In genomic region chr18:31718386-31718785, GRCh38 we compare ENCODE assay signal across 22 cellular contexts. TPM values are rescaled to one million over a fixed set of nuclear protein-coding genes. Genes with fewer than 3 reads are reported as not detected.
"Had no signal": no experiment of that assay in that cellular context is flagged by ENCODE, and none has a peak within 500 bp of the region (broad histone marks: within the 10 kb centered on the region; RNA-seq: fewer than 3 reads in every experiment).

No MANE protein-coding gene starts in this region.

- H3K4me1 ChIP-seq: SJCRH30 had no signal

- H3K9me3 ChIP-seq: MG63, SJCRH30 had no signal

- ATAC-seq: HepG2, SK-N-SH treated with all-trans-retinoic acid at 6 μM for 48 hours had no signal

- DNase-seq: IMR-90, Karpas-422, KG1, MG63, NCI-H1092 treated with DMSO at 0.1 percent for 48 hours, NCI-H1436, NCI-H187, NCI-H2029, NCI-H2081 treated with DMSO at 0.1 percent for 48 hours, NCI-H2171, NCI-H226, NCI-H446, NCI-H510A, NCI-H524 treated with DMSO at 0.1 percent for 48 hours, NCI-H69, NCI-H774, RPMI8226, SHP77 treated with DMSO at 0.1 percent for 48 hours, SJCRH30 had no signal

- H3K27ac ChIP-seq: SJCRH30 had no signal

- H3K27me3 ChIP-seq: MG63, SJCRH30 had no signal

- H3K36me3 ChIP-seq: MG63, SJCRH30 had no signal

- H3K4me3 ChIP-seq: MG63, SJCRH30 had no signal

RNA-seq across cellular contexts. Expression of gene SLC25A52, which starts 42.3 kb away (rescaled TPM):
- total RNA-seq: HT1080, IMR-90, SJCRH30 had no signal
- polyA plus RNA-seq: HepG2, IMR-90 had no signal
